In genomic region chr7:44846816-44847508, GRCh38 we compare ENCODE assay signal across 8 cellular contexts. TPM values are rescaled to one million over a fixed set of nuclear protein-coding genes. Genes with fewer than 3 reads are reported as not detected.
DNase-seq lines count a peak whose midpoint lies in the region; ATAC-seq and TF ChIP-seq lines count a peak whose summit lies in the region.

No MANE protein-coding gene starts in this region.

- H3K27ac ChIP-seq in iPS-18a (ENCODE audit: low read length) (peak overlapping the region; percentile 58), suprapubic skin (peak overlapping the region; percentile 96)

- H3K4me1 ChIP-seq in iPS-18a (ENCODE audit: control insufficient read depth, low read depth, low read length) (no peaks in the 10 kb centered on the region), suprapubic skin (peaks cover 30% of the 10 kb centered on the region)

- no peak for TF ChIP-seq EP300 in suprapubic skin (IDR thresholded peaks at IDR 0.05)

- peak overlapping the region; percentile 90 for H3K9ac ChIP-seq in iPS-18a (ENCODE audit: low read length)

- WGBS in suprapubic skin = under 1% methylated on average over 12 of the region's 12 CpGs

- H3K9me3 ChIP-seq in iPS-18a (ENCODE audit: control insufficient read depth, low read depth, low read length) (no peaks in the 10 kb centered on the region), suprapubic skin (no peaks in the 10 kb centered on the region)

- peaks cover 47% of the 10 kb centered on the region for H3K4me1 Mint-ChIP-seq in activated T-cell treated with anti-CD3 and anti-CD28 coated beads, Interleukin-2, amount 50 U/mL, for 4 hours (ENCODE audit: low read depth)
- peaks cover 42% of the 10 kb centered on the region for H3K4me1 Mint-ChIP-seq in activated CD8-positive, alpha-beta T cell treated with anti-CD3 and anti-CD28 coated beads for 36 hours (ENCODE audit: low read depth)

- H3K36me3 ChIP-seq in iPS-18a (ENCODE audit: control insufficient read depth, low read depth, low read length) (peaks cover 7% of the 10 kb centered on the region), suprapubic skin (no peaks in the 10 kb centered on the region)

- no peak for DNase-seq in activated T-cell treated with anti-CD3 and anti-CD28 coated beads, Interleukin-2, amount 50 U/mL, for 4 hours
- no peak for DNase-seq in activated T-cell treated with anti-CD3 and anti-CD28 coated beads, Interleukin-2, amount 50 U/mL, for 1 hour
- DNase-seq in activated CD8-positive, alpha-beta T cell treated with anti-CD3 and anti-CD28 coated beads for 36 hours = no peak
- no peak for DNase-seq in suprapubic skin (ENCODE audit: low spot score in 2 of 2)
- no peak for DNase-seq in AG20443 (ENCODE audit: low spot score)

- ATAC-seq in activated T-cell treated with anti-CD3 and anti-CD28 coated beads, Interleukin-2, amount 50 U/mL, for 4 hours = peak; percentile 7 to 13
- no peak for ATAC-seq in activated CD8-positive, alpha-beta T cell treated with anti-CD3 and anti-CD28 coated beads for 36 hours
- ATAC-seq in HG03432 (IDR thresholded peaks at IDR 0.05; ENCODE audit: unreplicated experiment) (no peak), HG03095 (IDR thresholded peaks at IDR 0.05; ENCODE audit: unreplicated experiment) (no peak)

- no peak for TF ChIP-seq POLR2A in suprapubic skin (IDR thresholded peaks at IDR 0.05)

- H3K36me3 Mint-ChIP-seq in activated T-cell treated with anti-CD3 and anti-CD28 coated beads, Interleukin-2, amount 50 U/mL, for 4 hours (ENCODE audit: insufficient read depth) = peaks cover 8% of the 10 kb centered on the region
- H3K36me3 Mint-ChIP-seq in activated CD8-positive, alpha-beta T cell treated with anti-CD3 and anti-CD28 coated beads for 36 hours (ENCODE audit: low read depth) = peaks cover 27% of the 10 kb centered on the region

- intact Hi-C loops in activated CD8-positive, alpha-beta T cell treated with anti-CD3 and anti-CD28 coated beads for 36 hours (cut with micrococcal nuclease) = loop anchor here (2.0 to 5.0 kb wide), 3 partner anchors 35 to 265 kb away; partner anchors contain the start of gene TMED4

- no peaks in the 10 kb centered on the region for H3K27me3 Mint-ChIP-seq in activated T-cell treated with anti-CD3 and anti-CD28 coated beads, Interleukin-2, amount 50 U/mL, for 4 hours (ENCODE audit: low read depth)
- no peaks in the 10 kb centered on the region for H3K27me3 Mint-ChIP-seq in activated CD8-positive, alpha-beta T cell treated with anti-CD3 and anti-CD28 coated beads for 36 hours

- CTCF ChIA-PET in activated CD8-positive, alpha-beta T cell treated with anti-CD3 and anti-CD28 coated beads for 36 hours (lab: Charles Lee) = interaction anchor here (0.7 to 15.7 kb wide), 21 partner anchors 11 to 291 kb away, joined by 3 to 199 read pairs (median 4); partner anchors contain the start of genes PURB and TMED4

- POLR2A ChIA-PET in activated CD8-positive, alpha-beta T cell treated with anti-CD3 and anti-CD28 coated beads for 36 hours (lab: Charles Lee) = interaction anchor here (0.9 to 6.2 kb wide), 21 partner anchors 9 to 273 kb away, joined by 3 to 49 read pairs (median 5); partner anchors contain the start of genes PPIA, PURB and TMED4

- peak overlapping the region; percentile 100 for H3K27ac Mint-ChIP-seq in activated CD8-positive, alpha-beta T cell treated with anti-CD3 and anti-CD28 coated beads for 36 hours

- H3K27me3 ChIP-seq in iPS-18a (ENCODE audit: control insufficient read depth, insufficient read depth, low read length) (no peaks in the 10 kb centered on the region), suprapubic skin (no peaks in the 10 kb centered on the region)

- no peaks in the 10 kb centered on the region for H3K9me3 Mint-ChIP-seq in activated T-cell treated with anti-CD3 and anti-CD28 coated beads, Interleukin-2, amount 50 U/mL, for 4 hours
- H3K9me3 Mint-ChIP-seq in activated CD8-positive, alpha-beta T cell treated with anti-CD3 and anti-CD28 coated beads for 36 hours = no peaks in the 10 kb centered on the region

- no peak for TF ChIP-seq CTCF in activated CD8-positive, alpha-beta T cell treated with anti-CD3 and anti-CD28 coated beads for 36 hours (IDR thresholded peaks at IDR 0.05)
- TF ChIP-seq CTCF in suprapubic skin (IDR thresholded peaks at IDR 0.05) = no peak

- H3K4me3 ChIP-seq in iPS-18a (ENCODE audit: low read length) = peak overlapping the region; percentile 97
- peak overlapping the region; percentile 79 for H3K4me3 ChIP-seq in suprapubic skin

- H3K4me3 Mint-ChIP-seq in activated T-cell treated with anti-CD3 and anti-CD28 coated beads, Interleukin-2, amount 50 U/mL, for 4 hours = peak overlapping the region; percentile 90
- H3K4me3 Mint-ChIP-seq in activated CD8-positive, alpha-beta T cell treated with anti-CD3 and anti-CD28 coated beads for 36 hours = peak overlapping the region; percentile 92

RNA-seq across cellular contexts. Expression of gene H2AZ2, which starts 0.9 kb away (rescaled TPM):
- total RNA-seq in activated T-cell treated with anti-CD3 and anti-CD28 coated beads, Interleukin-2, amount 50 U/mL, for 4 hours = 100 to 1,000 TPM; 128 to 140 (median 133) TPM
- total RNA-seq in activated CD8-positive, alpha-beta T cell treated with anti-CD3 and anti-CD28 coated beads for 36 hours = 100 to 1,000 TPM; 242 to 271 TPM
- 10 to 100 TPM; 55.1 to 85.2 (median 75.7) TPM for total RNA-seq in suprapubic skin

RNA-seq across cellular contexts. Expression of gene PURB, which starts 38.4 kb away (rescaled TPM):
- 10 to 100 TPM; 28.9 to 34.4 (median 30.6) TPM for total RNA-seq in activated T-cell treated with anti-CD3 and anti-CD28 coated beads, Interleukin-2, amount 50 U/mL, for 4 hours
- 10 to 100 TPM; 20.5 to 21.0 TPM for total RNA-seq in activated CD8-positive, alpha-beta T cell treated with anti-CD3 and anti-CD28 coated beads for 36 hours
- total RNA-seq in suprapubic skin = 10 to 100 TPM; 28.1 to 39.3 (median 31.3) TPM

RNA-seq across cellular contexts. Expression of gene PPIA, which starts 50.5 kb away (rescaled TPM):
- 1,000 to 10,000 TPM; 2,630 to 2,693 (median 2,657) TPM for total RNA-seq in activated T-cell treated with anti-CD3 and anti-CD28 coated beads, Interleukin-2, amount 50 U/mL, for 4 hours
- total RNA-seq in activated CD8-positive, alpha-beta T cell treated with anti-CD3 and anti-CD28 coated beads for 36 hours = 1,000 to 10,000 TPM; 2,824 to 2,882 TPM
- total RNA-seq in suprapubic skin = 1,000 to 10,000 TPM; 1,253 to 2,742 (median 2,206) TPM

Comparison
In these comparisons a context has a peak if more than half of its experiments do, and no peak if none do; other contexts are left out.
1. ATAC-seq: peak in activated T-cell treated with anti-CD3 and anti-CD28 coated beads, Interleukin-2, amount 50 U/mL, for 4 hours (2 of 2); none in activated CD8-positive, alpha-beta T cell treated with anti-CD3 and anti-CD28 coated beads for 36 hours (single experiment), HG03432 (single experiment) and HG03095 (single experiment).